In genomic region chr13:33815011-33815550, GRCh38 we compare ENCODE assay signal across 1 cellular context.
TF ChIP-seq lines count a peak whose summit lies in the region.

No MANE protein-coding gene starts in this region.

TF ChIP-seq in HepG2, 621 proteins besides CTCF, POLR2A, EP300 and RAD21 (continued from another document and continues in another):
- no peak for TF ChIP-seq ZBTB14 (CRISPR knock-in tag; IDR thresholded peaks at IDR 0.05)
- no peak for TF ChIP-seq ZNF260 (CRISPR knock-in tag; IDR thresholded peaks at IDR 0.05; ENCODE audit: borderline replicate concordance, low read depth)
- no peak for TF ChIP-seq ARNTL (CRISPR knock-in tag; IDR thresholded peaks at IDR 0.05)
- TF ChIP-seq RFXANK (CRISPR knock-in tag; IDR thresholded peaks at IDR 0.05) = no peak
- no peak for TF ChIP-seq ZNF567 (CRISPR knock-in tag; IDR thresholded peaks at IDR 0.05; ENCODE audit: borderline replicate concordance)
- TF ChIP-seq THAP9 (CRISPR knock-in tag; IDR thresholded peaks at IDR 0.05; ENCODE audit: borderline replicate concordance) = no peak
- no peak for TF ChIP-seq TFAP4 (IDR thresholded peaks at IDR 0.05; ENCODE audit: borderline replicate concordance, low read depth)
- TF ChIP-seq NAIF1 (CRISPR knock-in tag; IDR thresholded peaks at IDR 0.05; ENCODE audit: borderline replicate concordance) = no peak
- no peak for TF ChIP-seq ARID3A (IDR thresholded peaks at IDR 0.05; ENCODE audit: low read depth, low read length)
- no peak for TF ChIP-seq ZSCAN22 (CRISPR knock-in tag; IDR thresholded peaks at IDR 0.05)
- TF ChIP-seq ZNF709 (CRISPR knock-in tag; IDR thresholded peaks at IDR 0.05) = no peak
- no peak for TF ChIP-seq ZBTB44 (CRISPR knock-in tag; IDR thresholded peaks at IDR 0.05)
- peak; percentile 49 for TF ChIP-seq HNF4A (CRISPR knock-in tag; IDR thresholded peaks at IDR 0.05)
- TF ChIP-seq ZNF367 (CRISPR knock-in tag; IDR thresholded peaks at IDR 0.05; ENCODE audit: borderline replicate concordance) = no peak
- no peak for TF ChIP-seq THAP11 (CRISPR knock-in tag; IDR thresholded peaks at IDR 0.05)
- TF ChIP-seq ARNT2 (CRISPR knock-in tag; IDR thresholded peaks at IDR 0.05; ENCODE audit: low read depth) = no peak
- TF ChIP-seq ZSCAN5A (CRISPR knock-in tag; IDR thresholded peaks at IDR 0.05; ENCODE audit: borderline replicate concordance) = no peak
- TF ChIP-seq ZBTB37 (CRISPR knock-in tag; IDR thresholded peaks at IDR 0.05) = no peak
- no peak for TF ChIP-seq SATB2 (CRISPR knock-in tag; IDR thresholded peaks at IDR 0.05)
- no peak for TF ChIP-seq AFF4 (CRISPR knock-in tag; IDR thresholded peaks at IDR 0.05)
- TF ChIP-seq KDM2A (CRISPR knock-in tag; IDR thresholded peaks at IDR 0.05; ENCODE audit: borderline replicate concordance, low read depth) = no peak
- no peak for TF ChIP-seq ZNF557 (CRISPR knock-in tag; IDR thresholded peaks at IDR 0.05)
- TF ChIP-seq HOMEZ (CRISPR knock-in tag; IDR thresholded peaks at IDR 0.05; ENCODE audit: low read depth) = 0 out of 2 replicates have a peak, but pooled peaks have one; percentile 44
- no peak for TF ChIP-seq CREB3 (CRISPR knock-in tag; IDR thresholded peaks at IDR 0.05)
- no peak for TF ChIP-seq NCOA5 (CRISPR knock-in tag; IDR thresholded peaks at IDR 0.05)
- TF ChIP-seq ZNF441 (CRISPR knock-in tag; IDR thresholded peaks at IDR 0.05; ENCODE audit: borderline replicate concordance) = no peak
- no peak for TF ChIP-seq FUBP1 (CRISPR knock-in tag; IDR thresholded peaks at IDR 0.05; ENCODE audit: borderline replicate concordance)
- TF ChIP-seq ATF6 (CRISPR knock-in tag; conservative IDR thresholded peaks at IDR 0.05) = no peak
- TF ChIP-seq ZNF816 (CRISPR knock-in tag; IDR thresholded peaks at IDR 0.05; ENCODE audit: borderline replicate concordance) = no peak
- no peak for TF ChIP-seq SRSF4 (IDR thresholded peaks at IDR 0.05; ENCODE audit: low read depth, low read length, poor library complexity, severe bottlenecking)
- no peak for TF ChIP-seq MXD4 (CRISPR knock-in tag; IDR thresholded peaks at IDR 0.05)
- peak; percentile 20; the same call in 1 of the 2 replicates for TF ChIP-seq NR2F6 (IDR thresholded peaks at IDR 0.05)
- TF ChIP-seq NR2F6 (CRISPR knock-in tag; IDR thresholded peaks at IDR 0.05) = peak; percentile 29; the same call in 1 of the 2 replicates
- TF ChIP-seq CCDC6 (CRISPR knock-in tag; IDR thresholded peaks at IDR 0.05) = no peak
- TF ChIP-seq ZNF749 (CRISPR knock-in tag; IDR thresholded peaks at IDR 0.05; ENCODE audit: borderline replicate concordance) = no peak
- TF ChIP-seq ZNF652 (CRISPR knock-in tag; IDR thresholded peaks at IDR 0.05; ENCODE audit: borderline replicate concordance, low read depth) = no peak
